ENCODE assay signal across 18 cellular contexts in genomic region chr2:160603771-160604510, GRCh38.
"Had no signal": no experiment of that assay in that cellular context is flagged by ENCODE, and none has a peak within 500 bp of the region (broad histone marks: within the 10 kb centered on the region; RNA-seq: fewer than 3 reads in every experiment).

No MANE protein-coding gene starts in this region.

- H3K4me3 Mint-ChIP-seq: dendritic cell treated with granulocyte-macrophage colony-stimulating factor and Interleukin-4, amounts not matched to agents 40 ng/mL and 50 ng/mL, for 4 days; endodermal cell; nephron had no signal

- H3K27me3 Mint-ChIP-seq: dendritic cell treated with granulocyte-macrophage colony-stimulating factor and Interleukin-4, amounts not matched to agents 40 ng/mL and 50 ng/mL, for 4 days had no signal

- ATAC-seq: left lobe of liver, sciatic nerve had no signal

- H3K27ac Mint-ChIP-seq: dendritic cell treated with granulocyte-macrophage colony-stimulating factor and Interleukin-4, amounts not matched to agents 40 ng/mL and 50 ng/mL, for 4 days; nephron had no signal

- H3K9me3 Mint-ChIP-seq: dendritic cell treated with granulocyte-macrophage colony-stimulating factor and Interleukin-4, amounts not matched to agents 40 ng/mL and 50 ng/mL, for 4 days; endodermal cell; nephron had no signal

- DNase-seq: cerebellar nuclear complex; endodermal cell; foreskin melanocyte; head of caudate nucleus; kidney glomerular epithelial cell; lower lobe of right lung; mesenchymal stem cell; midbrain; occipital lobe; stimulated activated CD4-positive, alpha-beta T cell treated with anti-CD3 and anti-CD28 coated beads, Interleukin-2, amount 100 ng/mL, for 24 hours; stimulated activated naive CD4-positive, alpha-beta T cell; stomach; substantia nigra; transverse colon had no signal

- H3K4me1 Mint-ChIP-seq: nephron had no signal
